ENCODE assay signal across 1 cellular context in genomic region chr11:63534895-63535461, GRCh38.
TF ChIP-seq lines count a peak whose summit lies in the region.

No MANE protein-coding gene starts in this region.

TF ChIP-seq in K562, 482 proteins besides CTCF, POLR2A, EP300 and RAD21 (continued from another document and continues in another):
- TF ChIP-seq ZBTB49 (CRISPR knock-in tag; IDR thresholded peaks at IDR 0.05; ENCODE audit: borderline replicate concordance) (no peak), ZNF551 (CRISPR knock-in tag; IDR thresholded peaks at IDR 0.05) (no peak), PTTG1 (tag; IDR thresholded peaks at IDR 0.05; ENCODE audit: low read depth) (peak; percentile 98), ZNF274 (IDR thresholded peaks at IDR 0.05; ENCODE audit: borderline replicate concordance, low read depth, low read length) (no peak), CREBBP (IDR thresholded peaks at IDR 0.05; ENCODE audit: low read depth, low read length) (no peak), THRB (CRISPR knock-in tag; conservative IDR thresholded peaks at IDR 0.05) (peak; percentile 86), TCF3 (CRISPR knock-in tag; IDR thresholded peaks at IDR 0.05) (peak; percentile 47), ASH1L (IDR thresholded peaks at IDR 0.05; ENCODE audit: borderline replicate concordance, low read depth, partially characterized antibody) (no peak), SUPT5H (IDR thresholded peaks at IDR 0.05) (no peak), SMARCA5 (IDR thresholded peaks at IDR 0.05) (no peak), ZNF408 (CRISPR knock-in tag; IDR thresholded peaks at IDR 0.05; ENCODE audit: low read depth) (no peak), COPS2 (conservative IDR thresholded peaks at IDR 0.05) (no peak), HMG20B (CRISPR knock-in tag; IDR thresholded peaks at IDR 0.05) (no peak), ZKSCAN1 (IDR thresholded peaks at IDR 0.05; ENCODE audit: low read depth, low read length) (no peak), TEAD4 (IDR thresholded peaks at IDR 0.05; ENCODE audit: low read length) (peak; percentile 49), TEAD4 (CRISPR knock-in tag; IDR thresholded peaks at IDR 0.05; ENCODE audit: borderline replicate concordance) (no peak), DNMT1 (IDR thresholded peaks at IDR 0.05) (no peak), THRA (IDR thresholded peaks at IDR 0.05) (no peak), ZNF121 (CRISPR knock-in tag; conservative IDR thresholded peaks at IDR 0.05) (no peak), POLR2H (tag; IDR thresholded peaks at IDR 0.05; ENCODE audit: low read depth) (peak; percentile 78), RCOR1 (IDR thresholded peaks at IDR 0.05; ENCODE audit: borderline replicate concordance in 1 of 2, low read depth in 2 of 2, low read length in 2 of 2) (no peak), CSDE1 (IDR thresholded peaks at IDR 0.05) (no peak), KHSRP (IDR thresholded peaks at IDR 0.05) (no peak), MBD2 (IDR thresholded peaks at IDR 0.05; ENCODE audit: borderline replicate concordance, low read depth) (no peak), U2AF2 (optimal IDR thresholded peaks at IDR 0.05; ENCODE audit: low read depth, low read length) (no peak), FOXA3 (CRISPR knock-in tag; conservative IDR thresholded peaks at IDR 0.05 in 1 of 2, IDR thresholded peaks at IDR 0.05 in 1 of 2) (0 out of 4 replicates have a peak, but pooled peaks of 1 of the 2 experiments have one; percentile 30), POLR2B (IDR thresholded peaks at IDR 0.05; ENCODE audit: low read depth, partially characterized antibody) (no peak), SMAD4 (CRISPR knock-in tag; conservative IDR thresholded peaks at IDR 0.05) (peak; percentile 99), NR2C2 (CRISPR knock-in tag; IDR thresholded peaks at IDR 0.05) (no peak), NR2C2 (tag; IDR thresholded peaks at IDR 0.05) (peak; percentile 91), GATA2 (CRISPR knock-in tag; IDR thresholded peaks at IDR 0.05) (no peak), CHD1 (IDR thresholded peaks at IDR 0.05; ENCODE audit: low read length) (no peak), LARP7 (IDR thresholded peaks at IDR 0.05) (no peak), HEY1 (CRISPR knock-in tag; IDR thresholded peaks at IDR 0.05; ENCODE audit: borderline replicate concordance) (peak; percentile 96), SMAD2 (IDR thresholded peaks at IDR 0.05; ENCODE audit: low read depth, low read length) (no peak), ZNF184 (CRISPR knock-in tag; IDR thresholded peaks at IDR 0.05) (no peak), PML (IDR thresholded peaks at IDR 0.05; ENCODE audit: low read length) (no peak), ZNF354B (CRISPR knock-in tag; IDR thresholded peaks at IDR 0.05) (peak; percentile 93), KDM2B (CRISPR knock-in tag; IDR thresholded peaks at IDR 0.05) (peak; percentile 86; the same call in 1 of the 2 replicates), STAT5A (IDR thresholded peaks at IDR 0.05; ENCODE audit: borderline replicate concordance, low read length) (no peak), PHF20 (IDR thresholded peaks at IDR 0.05; ENCODE audit: partially characterized antibody) (no peak), RBM14 (IDR thresholded peaks at IDR 0.05; ENCODE audit: borderline replicate concordance, insufficient read depth, low read depth, low read length) (no peak), RNF2 (IDR thresholded peaks at IDR 0.05) (no peak), RERE (CRISPR knock-in tag; IDR thresholded peaks at IDR 0.05; ENCODE audit: borderline replicate concordance) (no peak), TEAD1 (CRISPR knock-in tag; IDR thresholded peaks at IDR 0.05) (peak; percentile 23 to 99; a peak in 2 of 4 replicates), HNRNPLL (IDR thresholded peaks at IDR 0.05; ENCODE audit: low read depth, low read length, poor library complexity, severe bottlenecking) (no peak), ZNF79 (CRISPR knock-in tag; IDR thresholded peaks at IDR 0.05; ENCODE audit: low read depth) (peak; percentile 97), FOXP1 (CRISPR knock-in tag; IDR thresholded peaks at IDR 0.05) (no peak), ZNF740 (CRISPR knock-in tag; IDR thresholded peaks at IDR 0.05) (no peak), ZNF740 (tag; IDR thresholded peaks at IDR 0.05) (peak in 1 of 2 experiments; percentile 99; a peak in 2 of 4 replicates), TGIF2 (CRISPR knock-in tag; IDR thresholded peaks at IDR 0.05) (no peak), HDAC6 (IDR thresholded peaks at IDR 0.05; ENCODE audit: low read depth, low read length) (no peak), GATAD2B (IDR thresholded peaks at IDR 0.05; ENCODE audit: borderline replicate concordance) (no peak)
- TF ChIP-seq, protein P1, sequence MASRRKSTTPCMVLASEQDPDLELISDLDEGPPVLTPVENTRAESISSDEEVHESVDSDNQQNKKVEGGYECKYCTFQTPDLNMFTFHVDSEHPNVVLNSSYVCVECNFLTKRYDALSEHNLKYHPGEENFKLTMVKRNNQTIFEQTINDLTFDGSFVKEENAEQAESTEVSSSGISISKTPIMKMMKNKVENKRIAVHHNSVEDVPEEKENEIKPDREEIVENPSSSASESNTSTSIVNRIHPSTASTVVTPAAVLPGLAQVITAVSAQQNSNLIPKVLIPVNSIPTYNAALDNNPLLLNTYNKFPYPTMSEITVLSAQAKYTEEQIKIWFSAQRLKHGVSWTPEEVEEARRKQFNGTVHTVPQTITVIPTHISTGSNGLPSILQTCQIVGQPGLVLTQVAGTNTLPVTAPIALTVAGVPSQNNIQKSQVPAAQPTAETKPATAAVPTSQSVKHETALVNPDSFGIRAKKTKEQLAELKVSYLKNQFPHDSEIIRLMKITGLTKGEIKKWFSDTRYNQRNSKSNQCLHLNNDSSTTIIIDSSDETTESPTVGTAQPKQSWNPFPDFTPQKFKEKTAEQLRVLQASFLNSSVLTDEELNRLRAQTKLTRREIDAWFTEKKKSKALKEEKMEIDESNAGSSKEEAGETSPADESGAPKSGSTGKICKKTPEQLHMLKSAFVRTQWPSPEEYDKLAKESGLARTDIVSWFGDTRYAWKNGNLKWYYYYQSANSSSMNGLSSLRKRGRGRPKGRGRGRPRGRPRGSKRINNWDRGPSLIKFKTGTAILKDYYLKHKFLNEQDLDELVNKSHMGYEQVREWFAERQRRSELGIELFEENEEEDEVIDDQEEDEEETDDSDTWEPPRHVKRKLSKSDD (conservative IDR thresholded peaks at IDR 0.05; ENCODE audit: low read length) = no peak
- TF ChIP-seq, protein P2, sequence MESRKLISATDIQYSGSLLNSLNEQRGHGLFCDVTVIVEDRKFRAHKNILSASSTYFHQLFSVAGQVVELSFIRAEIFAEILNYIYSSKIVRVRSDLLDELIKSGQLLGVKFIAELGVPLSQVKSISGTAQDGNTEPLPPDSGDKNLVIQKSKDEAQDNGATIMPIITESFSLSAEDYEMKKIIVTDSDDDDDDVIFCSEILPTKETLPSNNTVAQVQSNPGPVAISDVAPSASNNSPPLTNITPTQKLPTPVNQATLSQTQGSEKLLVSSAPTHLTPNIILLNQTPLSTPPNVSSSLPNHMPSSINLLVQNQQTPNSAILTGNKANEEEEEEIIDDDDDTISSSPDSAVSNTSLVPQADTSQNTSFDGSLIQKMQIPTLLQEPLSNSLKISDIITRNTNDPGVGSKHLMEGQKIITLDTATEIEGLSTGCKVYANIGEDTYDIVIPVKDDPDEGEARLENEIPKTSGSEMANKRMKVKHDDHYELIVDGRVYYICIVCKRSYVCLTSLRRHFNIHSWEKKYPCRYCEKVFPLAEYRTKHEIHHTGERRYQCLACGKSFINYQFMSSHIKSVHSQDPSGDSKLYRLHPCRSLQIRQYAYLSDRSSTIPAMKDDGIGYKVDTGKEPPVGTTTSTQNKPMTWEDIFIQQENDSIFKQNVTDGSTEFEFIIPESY (CRISPR knock-in tag; IDR thresholded peaks at IDR 0.05) = no peak
- TF ChIP-seq, protein P3, sequence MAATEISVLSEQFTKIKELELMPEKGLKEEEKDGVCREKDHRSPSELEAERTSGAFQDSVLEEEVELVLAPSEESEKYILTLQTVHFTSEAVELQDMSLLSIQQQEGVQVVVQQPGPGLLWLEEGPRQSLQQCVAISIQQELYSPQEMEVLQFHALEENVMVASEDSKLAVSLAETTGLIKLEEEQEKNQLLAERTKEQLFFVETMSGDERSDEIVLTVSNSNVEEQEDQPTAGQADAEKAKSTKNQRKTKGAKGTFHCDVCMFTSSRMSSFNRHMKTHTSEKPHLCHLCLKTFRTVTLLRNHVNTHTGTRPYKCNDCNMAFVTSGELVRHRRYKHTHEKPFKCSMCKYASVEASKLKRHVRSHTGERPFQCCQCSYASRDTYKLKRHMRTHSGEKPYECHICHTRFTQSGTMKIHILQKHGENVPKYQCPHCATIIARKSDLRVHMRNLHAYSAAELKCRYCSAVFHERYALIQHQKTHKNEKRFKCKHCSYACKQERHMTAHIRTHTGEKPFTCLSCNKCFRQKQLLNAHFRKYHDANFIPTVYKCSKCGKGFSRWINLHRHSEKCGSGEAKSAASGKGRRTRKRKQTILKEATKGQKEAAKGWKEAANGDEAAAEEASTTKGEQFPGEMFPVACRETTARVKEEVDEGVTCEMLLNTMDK (IDR thresholded peaks at IDR 0.05; ENCODE audit: borderline replicate concordance, insufficient read depth, low read depth, low read length, poor library complexity, severe bottlenecking) = no peak
